23 cellular contexts compared by ENCODE assay signal in the genomic region with DNA sequence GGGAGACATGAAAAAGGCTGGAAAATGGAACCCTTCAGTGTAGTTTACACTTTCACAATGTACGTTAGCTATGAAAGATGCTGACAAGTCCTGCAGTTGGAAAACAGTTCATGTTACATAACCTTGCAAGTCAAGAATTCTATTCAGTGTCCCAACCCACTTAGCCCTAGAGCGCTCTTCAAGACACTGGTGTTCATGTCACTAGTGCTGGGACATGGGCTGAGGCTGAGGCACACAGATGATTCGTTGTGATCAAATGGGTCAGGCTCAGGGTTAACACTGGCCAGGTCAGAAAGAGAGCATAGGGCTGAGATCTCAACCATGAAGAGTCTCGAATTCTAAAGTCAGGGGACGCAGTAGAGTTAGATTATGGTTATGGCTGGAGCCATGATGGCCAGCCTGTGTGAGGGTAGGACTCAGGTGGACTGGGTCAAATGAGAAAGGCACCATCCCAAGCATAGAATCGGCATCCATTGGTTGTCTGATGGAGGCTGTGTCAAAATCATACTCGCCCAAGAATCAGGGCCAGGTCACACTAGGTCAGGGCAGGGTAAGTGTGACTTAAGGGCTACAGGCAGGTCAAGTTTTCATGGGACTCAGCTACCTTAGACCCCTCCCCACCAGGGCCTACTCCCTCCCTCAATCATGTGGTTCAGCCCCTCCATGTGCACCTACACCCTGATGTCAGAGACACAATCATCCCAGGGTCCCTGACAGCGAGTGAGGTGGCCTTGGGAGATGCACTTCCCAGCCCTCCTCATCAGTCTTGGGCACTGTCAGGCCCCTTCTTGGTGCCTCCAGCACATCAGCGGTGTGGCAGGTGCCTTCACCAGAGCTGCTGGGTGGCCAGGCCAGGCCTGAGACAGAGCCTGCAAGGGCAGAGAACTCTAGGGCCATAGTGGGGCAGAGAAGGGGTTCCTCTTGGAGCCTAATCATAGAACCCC. TPM values are rescaled to one million over a fixed set of nuclear protein-coding genes. Genes with fewer than 3 reads are reported as not detected.
"Had no signal": no experiment of that assay in that cellular context is flagged by ENCODE, and none has a peak within 500 bp of the region (broad histone marks: within the 10 kb centered on the region; RNA-seq: fewer than 3 reads in every experiment).

No MANE protein-coding gene starts in this region.

- H3K36me3 ChIP-seq: adrenal gland, breast epithelium, neural progenitor cell, pancreas, upper lobe of right lung had no signal

- H3K9me3 ChIP-seq: adrenal gland, breast epithelium, pancreas, upper lobe of right lung had no signal

- H3K4me3 ChIP-seq: adrenal gland, breast epithelium, neural progenitor cell, pancreas, upper lobe of right lung had no signal

- H3K4me3 Mint-ChIP-seq: neural progenitor cell had no signal

- H3K9ac ChIP-seq: neural progenitor cell had no signal

- H3K9me3 Mint-ChIP-seq: activated naive CD4-positive, alpha-beta T cell treated with anti-CD3 and anti-CD28 coated beads, Interleukin-2, amount 50 U/mL, for 72 hours; neural progenitor cell had no signal

- H3K4me1 ChIP-seq: adrenal gland, breast epithelium, neural progenitor cell, pancreas, upper lobe of right lung had no signal

- H3K4me1 Mint-ChIP-seq: neural progenitor cell had no signal

- FAIRE-seq: astrocyte, endometrium, frontal cortex, pancreas had no signal

- H3K4me2 ChIP-seq: neural progenitor cell had no signal

- H3K27ac Mint-ChIP-seq: activated naive CD4-positive, alpha-beta T cell treated with anti-CD3 and anti-CD28 coated beads, Interleukin-2, amount 50 U/mL, for 72 hours; neural progenitor cell had no signal

- ATAC-seq: activated naive CD4-positive, alpha-beta T cell treated with anti-CD3 and anti-CD28 coated beads, Interleukin-2, amount 50 U/mL, for 72 hours; pancreas; sciatic nerve; upper lobe of right lung had no signal

- H3K27me3 ChIP-seq: adrenal gland, pancreas had no signal

- H3K36me3 Mint-ChIP-seq: activated naive CD4-positive, alpha-beta T cell treated with anti-CD3 and anti-CD28 coated beads, Interleukin-2, amount 50 U/mL, for 72 hours; neural progenitor cell had no signal

- H3K27ac ChIP-seq: adrenal gland, breast epithelium, neural progenitor cell, pancreas, upper lobe of right lung had no signal

- DNase-seq: activated CD4-positive, alpha-beta T cell treated with anti-CD3 and anti-CD28 coated beads, Interleukin-2, amount 50 U/mL, for 1 hour; activated CD8-positive, alpha-beta memory T cell treated with anti-CD3 and anti-CD28 coated beads, Interleukin-2, amount 50 U/mL, for 4 hours; activated effector memory CD4-positive, alpha-beta T cell treated with anti-CD3 and anti-CD28 coated beads, Interleukin-2, amount 50 U/mL, for 16 hours; activated T-cell treated with anti-CD3 and anti-CD28 coated beads, Interleukin-2, amount 50 U/mL, for 48 hours; adrenal gland; cortex of kidney; erythroblast; hypothalamus; islet precursor cell; midbrain; pancreas; stimulated activated CD4-positive, alpha-beta T cell treated with anti-CD3 and anti-CD28 coated beads, Interleukin-4, amount 100 ng/mL, for 4 hours; stimulated activated naive CD4-positive, alpha-beta T cell; T-helper 9 cell; upper lobe of right lung had no signal

- H2AFZ ChIP-seq: neural progenitor cell had no signal

RNA-seq across cellular contexts. Expression of a gene that starts 20.2 kb away (rescaled TPM):
- total RNA-seq: activated naive CD4-positive, alpha-beta T cell treated with anti-CD3 and anti-CD28 coated beads, Interleukin-2, amount 50 U/mL, for 72 hours; astrocyte; frontal cortex; lung microvascular endothelial cell had no signal
